35 cellular contexts compared by ENCODE assay signal in genomic region chr17:73870035-73870434, GRCh38.
"Had no signal": no experiment of that assay in that cellular context is flagged by ENCODE, and none has a peak within 500 bp of the region (broad histone marks: within the 10 kb centered on the region; RNA-seq: fewer than 3 reads in every experiment).

No MANE protein-coding gene starts in this region.

- H3K9me3 ChIP-seq: MG63 had no signal

- H3K4me2 ChIP-seq: KMS-11 had no signal

- DNase-seq: Karpas-422, Kasumi-1, MG63, MM.1S, MV-4-11, NCI-H1048, NCI-H1092, NCI-H1092 treated with DMSO at 0.1 percent for 48 hours, NCI-H1105, NCI-H1105 treated with DMSO at 0.1 percent for 48 hours, NCI-H1417, NCI-H1417 treated with DMSO at 0.1 percent for 48 hours, NCI-H1436, NCI-H1436 treated with DMSO at 0.1 percent for 48 hours, NCI-H146, NCI-H1694, NCI-H1694 treated with DMSO at 0.1 percent for 48 hours, NCI-H187, NCI-H187 treated with DMSO at 0.1 percent for 48 hours, NCI-H1930, NCI-H2029, NCI-H2029 treated with DMSO at 0.1 percent for 48 hours, NCI-H2081, NCI-H2081 treated with DMSO at 0.1 percent for 48 hours, NCI-H2107, NCI-H2171, NCI-H2171 treated with DMSO at 0.1 percent for 48 hours, NCI-H2227 treated with DMSO at 0.1 percent for 48 hours, NCI-H226, NCI-H345, NCI-H446, NCI-H446 treated with DMSO at 0.1 percent for 48 hours, NCI-H510A, NCI-H510A treated with DMSO at 0.1 percent for 48 hours had no signal

- H3K9ac ChIP-seq: KMS-11 had no signal

- H3K27me3 ChIP-seq: MG63 had no signal

- H3K27ac ChIP-seq: KMS-11 had no signal

- H3K36me3 ChIP-seq: MG63 had no signal

- H3K4me3 ChIP-seq: MG63 had no signal
